Comparison of ENCODE assay signal across 29 cellular contexts in genomic region chr3:168622795-168623194, GRCh38.
"Had no signal": no experiment of that assay in that cellular context is flagged by ENCODE, and none has a peak within 500 bp of the region (broad histone marks: within the 10 kb centered on the region; RNA-seq: fewer than 3 reads in every experiment).

No MANE protein-coding gene starts in this region.

- H3K4me3 Mint-ChIP-seq: activated CD4-positive, alpha-beta memory T cell treated with anti-CD3 and anti-CD28 coated beads for 36 hours; activated CD4-positive, alpha-beta T cell treated with anti-CD3 and anti-CD28 coated beads, Interleukin-2, amount 10 ng/mL, durations not matched to agents 7 days and 5 days; activated naive CD4-positive, alpha-beta T cell treated with anti-CD3 and anti-CD28 coated beads for 36 hours; activated naive CD8-positive, alpha-beta T cell; activated T-cell treated with anti-CD3 and anti-CD28 coated beads, Interleukin-2, amount 50 U/mL, for 4 hours; activated T-helper 17 cell treated with anti-CD3 and anti-CD28 coated beads, Interleukin-2, amount 50 U/mL, for 72 hours; T-cell had no signal

- H3K27ac Mint-ChIP-seq: activated CD4-positive, alpha-beta memory T cell treated with anti-CD3 and anti-CD28 coated beads for 36 hours; activated CD4-positive, alpha-beta T cell treated with anti-CD3 and anti-CD28 coated beads, Interleukin-2, amount 10 ng/mL, durations not matched to agents 7 days and 5 days; activated naive CD4-positive, alpha-beta T cell treated with anti-CD3 and anti-CD28 coated beads for 36 hours; activated naive CD8-positive, alpha-beta T cell; activated T-helper 17 cell treated with anti-CD3 and anti-CD28 coated beads, Interleukin-2, amount 50 U/mL, for 72 hours; T-cell had no signal

- H3K36me3 ChIP-seq: brain microvascular endothelial cell, SJSA1 had no signal

- H3K4me3 ChIP-seq: K562, SJSA1 had no signal

- H3K9me3 ChIP-seq: SJSA1 had no signal

- ATAC-seq: activated T-cell treated with anti-CD3 and anti-CD28 coated beads, Interleukin-2, amount 50 U/mL, for 4 hours; activated T-helper 17 cell treated with anti-CD3 and anti-CD28 coated beads, Interleukin-2, amount 50 U/mL, for 72 hours; K562; Panc1; T-cell had no signal

- H3K27ac ChIP-seq: brain microvascular endothelial cell, SJSA1 had no signal

- H3K4me1 Mint-ChIP-seq: activated CD4-positive, alpha-beta T cell treated with anti-CD3 and anti-CD28 coated beads, Interleukin-2, amount 10 ng/mL, durations not matched to agents 7 days and 5 days; activated T-helper 17 cell treated with anti-CD3 and anti-CD28 coated beads, Interleukin-2, amount 50 U/mL, for 72 hours; T-cell had no signal

- H3K4me1 ChIP-seq: SJSA1 had no signal

- H3K27me3 Mint-ChIP-seq: activated CD4-positive, alpha-beta memory T cell treated with anti-CD3 and anti-CD28 coated beads for 36 hours; activated CD4-positive, alpha-beta T cell treated with anti-CD3 and anti-CD28 coated beads, Interleukin-2, amount 10 ng/mL, durations not matched to agents 7 days and 5 days; activated naive CD8-positive, alpha-beta T cell; activated T-helper 17 cell treated with anti-CD3 and anti-CD28 coated beads, Interleukin-2, amount 50 U/mL, for 72 hours; T-cell had no signal

- H3K27me3 ChIP-seq: brain microvascular endothelial cell, SJSA1 had no signal

- DNase-seq: activated CD4-positive, alpha-beta memory T cell treated with anti-CD3 and anti-CD28 coated beads for 36 hours; activated CD4-positive, alpha-beta T cell treated with anti-CD3 and anti-CD28 coated beads, Interleukin-2, amount 10 ng/mL, durations not matched to agents 7 days and 5 days; activated CD4-positive, CD25-positive, alpha-beta regulatory T cell; activated CD8-positive, alpha-beta memory T cell treated with anti-CD3 and anti-CD28 coated beads for 24 hours; activated gamma-delta T cell; activated naive CD4-positive, alpha-beta T cell treated with anti-CD3 and anti-CD28 coated beads for 36 hours; activated T-cell treated with anti-CD3 and anti-CD28 coated beads, Interleukin-2, amount 50 U/mL, for 4 hours; amygdala; brain microvascular endothelial cell; caudate nucleus; Kasumi-1; NCI-H1048; NCI-H146; NCI-H187 treated with DMSO at 0.1 percent for 48 hours; NCI-H2081 treated with DMSO at 0.1 percent for 48 hours; NCI-H446; NCI-H526; NK-92 treated with Interleukin-12 subunit alpha and Interleukin-12 subunit beta, amount 100 ng/mL, for 24 hours; OCI-M1; RPMI8226; SHP77; T-cell; T-helper 2 cell; T1000 had no signal

- H3K36me3 Mint-ChIP-seq: activated CD4-positive, alpha-beta memory T cell treated with anti-CD3 and anti-CD28 coated beads for 36 hours; activated naive CD8-positive, alpha-beta T cell; T-cell had no signal

- H3K9me3 Mint-ChIP-seq: activated CD4-positive, alpha-beta memory T cell treated with anti-CD3 and anti-CD28 coated beads for 36 hours; activated CD4-positive, alpha-beta T cell treated with anti-CD3 and anti-CD28 coated beads, Interleukin-2, amount 10 ng/mL, durations not matched to agents 7 days and 5 days; activated naive CD4-positive, alpha-beta T cell treated with anti-CD3 and anti-CD28 coated beads for 36 hours; activated T-cell treated with anti-CD3 and anti-CD28 coated beads, Interleukin-2, amount 50 U/mL, for 4 hours; activated T-helper 17 cell treated with anti-CD3 and anti-CD28 coated beads, Interleukin-2, amount 50 U/mL, for 72 hours had no signal
